Comparison of ENCODE assay signal across 9 cellular contexts in genomic region chr9:89440951-89441654, GRCh38. TPM values are rescaled to one million over a fixed set of nuclear protein-coding genes. Genes with fewer than 3 reads are reported as not detected.
DNase-seq lines count a peak whose midpoint lies in the region; ATAC-seq and TF ChIP-seq lines count a peak whose summit lies in the region.
"Had no signal": no experiment of that assay in that cellular context is flagged by ENCODE, and none has a peak within 500 bp of the region (broad histone marks: within the 10 kb centered on the region; RNA-seq: fewer than 3 reads in every experiment).

No MANE protein-coding gene starts in this region.

- H4K91ac ChIP-seq in neuronal stem cell (ENCODE audit: low read depth, low read length, poor library complexity) = no peak overlapping the region

- intact Hi-C loops in dendritic cell treated with granulocyte-macrophage colony-stimulating factor and Interleukin-4, amounts not matched to agents 40 ng/mL and 50 ng/mL, for 4 days (cut with micrococcal nuclease) = loop anchor here (1.0 to 10.0 kb wide), 3 partner anchors 19 to 54 kb away; partner anchors contain the start of gene SEMA4D
- intact Hi-C loops in lower leg skin (cut with DNase I; ENCODE audit: low total_unique reads) = no loop called here

- peak overlapping the region; percentile 13 for H2AK5ac ChIP-seq in neuronal stem cell (ENCODE audit: low read depth, low read length)

- no peak overlapping the region for H3K18ac ChIP-seq in neuronal stem cell (ENCODE audit: low read length)

- H3K9ac ChIP-seq in neuronal stem cell (ENCODE audit: low read depth, low read length, poor library complexity) = peak overlapping the region; percentile 56

- no peak overlapping the region for H4K8ac ChIP-seq in neuronal stem cell (ENCODE audit: low read depth, low read length)

- H3K4me2 ChIP-seq in neuronal stem cell (ENCODE audit: insufficient read depth, low read length, poor library complexity, severe bottlenecking) = no peak overlapping the region

- no peak overlapping the region for H3K4ac ChIP-seq in neuronal stem cell (ENCODE audit: low read length)

- H3K27me3 Mint-ChIP-seq in dendritic cell treated with granulocyte-macrophage colony-stimulating factor and Interleukin-4, amounts not matched to agents 40 ng/mL and 50 ng/mL, for 4 days = no peaks in the 10 kb centered on the region

- H3K14ac ChIP-seq in neuronal stem cell (ENCODE audit: low read length) = no peak overlapping the region

- no peak for ATAC-seq in GM18873 (IDR thresholded peaks at IDR 0.05; ENCODE audit: low FRiP score, unreplicated experiment)

- H3K9me3 Mint-ChIP-seq in dendritic cell treated with granulocyte-macrophage colony-stimulating factor and Interleukin-4, amounts not matched to agents 40 ng/mL and 50 ng/mL, for 4 days = no peaks in the 10 kb centered on the region

- no peak overlapping the region for H2BK120ac ChIP-seq in neuronal stem cell (ENCODE audit: low read depth, low read length)

- TF ChIP-seq POLR2A in lower leg skin (IDR thresholded peaks at IDR 0.05) = no peak

- H3K4me1 Mint-ChIP-seq in dendritic cell treated with granulocyte-macrophage colony-stimulating factor and Interleukin-4, amounts not matched to agents 40 ng/mL and 50 ng/mL, for 4 days (ENCODE audit: low read depth) = peaks cover 89% of the 10 kb centered on the region

- DNase-seq in HT-29 (ENCODE audit: low spot score) = peak; percentile 30
- DNase-seq in neuronal stem cell (ENCODE audit: low spot score) = no peak
- DNase-seq in activated gamma-delta T cell (lab: John Stamatoyannopoulos, UW) = no peak
- no peak for DNase-seq in LoVo (ENCODE audit: low spot score)
- DNase-seq in lower leg skin (ENCODE audit: low spot score in 2 of 2) = no peak
- DNase-seq: NCI-H2227 treated with DMSO at 0.1 percent for 48 hours had no signal

- H2AFZ ChIP-seq in neuronal stem cell (ENCODE audit: low read length) = no peak overlapping the region

- H3K27ac Mint-ChIP-seq in dendritic cell treated with granulocyte-macrophage colony-stimulating factor and Interleukin-4, amounts not matched to agents 40 ng/mL and 50 ng/mL, for 4 days = peak overlapping the region; percentile 91

- TF ChIP-seq CTCF in C4-2B (conservative IDR thresholded peaks at IDR 0.05) (no peak), lower leg skin (IDR thresholded peaks at IDR 0.05) (no peak)

- no peak overlapping the region for H2BK5ac ChIP-seq in neuronal stem cell (ENCODE audit: low read length)

- peak overlapping the region; percentile 86 for H3K27ac ChIP-seq in C4-2B
- H3K27ac ChIP-seq in neuronal stem cell (replicated peaks; ENCODE audit: low read length) = no peak overlapping the region

- WGBS in neuronal stem cell (ENCODE audit: extremely low coverage in 2 of 2, insufficient read length in 2 of 2, insufficient replicate concordance in 1 of 2), 2 donors = no CpG with 5 or more reads among the region's 16 CpGs
- 59 to 70% methylated on average over 16 of the region's 16 CpGs for WGBS in lower leg skin, 2 donors

- no peak overlapping the region for H3K4me3 ChIP-seq in neuronal stem cell (ENCODE audit: low read length in 2 of 2)
- H3K4me3 ChIP-seq in lower leg skin (ENCODE audit: low read depth, poor library complexity, severe bottlenecking) = no peak overlapping the region

- peaks cover 2 to 16% of the 10 kb centered on the region in 2 donors for H3K4me1 ChIP-seq in neuronal stem cell (ENCODE audit: control insufficient read depth in 2 of 2, insufficient read depth in 1 of 2, low read depth in 1 of 2, low read length in 2 of 2)

- H3K4me3 Mint-ChIP-seq in dendritic cell treated with granulocyte-macrophage colony-stimulating factor and Interleukin-4, amounts not matched to agents 40 ng/mL and 50 ng/mL, for 4 days = no peak overlapping the region

- no peaks in the 10 kb centered on the region for H3K27me3 ChIP-seq in neuronal stem cell (ENCODE audit: control insufficient read depth in 3 of 3, insufficient read depth in 3 of 3, low read depth in 1 of 3, low read length in 3 of 3)

- H3K79me1 ChIP-seq in neuronal stem cell (ENCODE audit: low read depth, low read length) = peaks cover 20% of the 10 kb centered on the region

- H3K36me3 Mint-ChIP-seq in dendritic cell treated with granulocyte-macrophage colony-stimulating factor and Interleukin-4, amounts not matched to agents 40 ng/mL and 50 ng/mL, for 4 days (ENCODE audit: low read depth) = peaks cover 23% of the 10 kb centered on the region

- no peaks in the 10 kb centered on the region for H3K9me3 ChIP-seq in neuronal stem cell (replicated peaks in 1 of 2; ENCODE audit: control insufficient read depth in 2 of 2, insufficient read depth in 1 of 2, low read depth in 1 of 2, low read length in 2 of 2)

- no peak overlapping the region for H2BK15ac ChIP-seq in neuronal stem cell (ENCODE audit: low read length)

- H3K23ac ChIP-seq in neuronal stem cell (ENCODE audit: low read depth, low read length, poor library complexity) = peak overlapping the region; percentile 4

- H2BK12ac ChIP-seq in neuronal stem cell (ENCODE audit: low read length) = no peak overlapping the region

- peaks cover 0 to 2% of the 10 kb centered on the region in 2 donors for H3K36me3 ChIP-seq in neuronal stem cell (replicated peaks in 1 of 2; ENCODE audit: control insufficient read depth in 2 of 2, insufficient read depth in 2 of 2, low read length in 2 of 2)

RNA-seq across cellular contexts. Expression of gene SEMA4D, which starts 56.8 kb away (rescaled TPM):
- total RNA-seq in HT-29 (2014; rRNA removed; shearing (Covaris generic)) = 13.2 and 18.5 TPM in 2 replicates
- polyA plus RNA-seq in neuronal stem cell (2013, experiment 1 of 2) = 23.2 TPM
- polyA plus RNA-seq in neuronal stem cell (2013, experiment 2 of 2) = 24.3 TPM
- 10 to 100 TPM; 31.1 to 59.2 (median 42.1) TPM for total RNA-seq in lower leg skin
